Comparison of ENCODE assay signal across 14 cellular contexts in the genomic region with DNA sequence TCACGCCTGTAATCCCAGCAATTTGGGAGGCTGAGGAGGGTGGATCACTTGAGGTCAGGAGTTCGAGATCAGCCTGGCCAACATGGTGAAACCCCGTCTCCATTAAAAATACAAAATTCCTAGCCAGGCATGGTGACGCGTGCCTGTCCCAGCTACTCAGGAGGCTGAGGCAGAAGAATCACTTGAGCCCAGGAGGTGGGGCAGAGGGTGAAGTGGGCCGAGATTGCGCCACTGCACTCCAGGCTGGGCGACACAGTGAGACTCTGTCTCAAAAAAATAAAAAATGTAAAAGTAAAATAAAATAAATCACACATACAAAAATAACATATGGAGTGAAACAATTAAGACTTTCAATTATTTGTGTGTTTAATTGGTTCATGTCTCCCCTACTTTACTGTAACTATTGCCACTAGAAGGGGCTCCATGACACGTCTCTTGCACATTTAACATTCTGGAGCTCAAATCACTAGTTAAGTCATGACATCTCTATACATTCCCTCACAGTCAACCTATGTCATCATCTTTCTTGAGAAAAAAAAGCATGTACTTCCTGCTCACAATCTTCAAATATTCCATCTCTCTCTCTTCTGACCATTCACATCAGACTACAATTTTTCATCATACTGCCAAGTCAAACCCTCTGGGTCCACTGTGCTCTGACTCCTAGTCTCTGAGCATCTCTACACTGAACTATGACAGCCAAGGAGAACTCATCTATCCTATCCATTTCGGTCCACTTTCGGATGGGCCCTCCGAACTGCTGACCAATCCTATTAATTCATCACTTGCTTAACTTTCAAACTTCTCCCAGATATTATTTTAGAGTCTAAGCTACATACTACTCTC. TPM values are rescaled to one million over a fixed set of nuclear protein-coding genes. Genes with fewer than 3 reads are reported as not detected.
DNase-seq lines count a peak whose midpoint lies in the region; ATAC-seq and TF ChIP-seq lines count a peak whose summit lies in the region.
"Had no signal": no experiment of that assay in that cellular context is flagged by ENCODE, and none has a peak within 500 bp of the region (broad histone marks: within the 10 kb centered on the region; RNA-seq: fewer than 3 reads in every experiment).

No MANE protein-coding gene starts in this region.

- H3K27me3 ChIP-seq in H9 (ENCODE audit: insufficient read depth, low read length) (no peaks in the 10 kb centered on the region), osteoblast (ENCODE audit: insufficient read depth, low read length) (no peaks in the 10 kb centered on the region)
- H3K27me3 ChIP-seq: heart right ventricle had no signal

- H3K27ac ChIP-seq in H9 (ENCODE audit: insufficient read length, low read depth, low read length) (no peak overlapping the region), osteoblast (ENCODE audit: low read depth, low read length) (peak overlapping the region; percentile 53)
- H3K27ac ChIP-seq: WERI-Rb-1 had no signal

- H2AFZ ChIP-seq in H9 (ENCODE audit: low read length) (no peak overlapping the region), osteoblast (ENCODE audit: low read length) (no peak overlapping the region)

- peak overlapping the region; percentile 24 for H3K27ac Mint-ChIP-seq in T-helper 2 cell treated with Interferon-gamma antibody and Interleukin-4, amounts not matched to agents 5 μg/mL and 100 μg/mL, for 36 hours
- peak overlapping the region in 2 of 3 experiments; percentile 2 to 7; a peak in 3 of 7 replicates for H3K27ac Mint-ChIP-seq in H9

- no peak overlapping the region for H2AK5ac ChIP-seq in H9 (ENCODE audit: insufficient read length, low read length)

- H3K4me2 ChIP-seq in H9 (ENCODE audit: insufficient read depth, insufficient read length, low read length) (no peak overlapping the region), osteoblast (ENCODE audit: insufficient read depth, low read length) (no peak overlapping the region)

- H4K5ac ChIP-seq in H9 (ENCODE audit: insufficient read length, low read depth, low read length) = no peak overlapping the region

- no peak overlapping the region for H2BK120ac ChIP-seq in H9 (ENCODE audit: low read depth, low read length, poor library complexity, severe bottlenecking)

- ATAC-seq in GM19397 (IDR thresholded peaks at IDR 0.05; ENCODE audit: unreplicated experiment) = no peak

- H2BK12ac ChIP-seq in H9 (ENCODE audit: insufficient read length, low read depth, low read length) = no peak overlapping the region

- H3K79me1 ChIP-seq in H9 (ENCODE audit: insufficient read depth, low read depth, low read length, poor library complexity, severe bottlenecking) = peaks cover 3% of the 10 kb centered on the region

- no peak overlapping the region for H3K56ac ChIP-seq in H9 (ENCODE audit: insufficient read length, low read depth, low read length)

- TF ChIP-seq CTCF in H9 (conservative IDR thresholded peaks at IDR 0.05) = no peak
- no peak for TF ChIP-seq CTCF in cardiac fibroblast (IDR thresholded peaks at IDR 0.05; ENCODE audit: low read depth, low read length)
- TF ChIP-seq CTCF in osteoblast (IDR thresholded peaks at IDR 0.05; ENCODE audit: extremely low read depth, low read depth, low read length) = no peak

- H3K27me3 Mint-ChIP-seq in T-helper 2 cell treated with Interferon-gamma antibody and Interleukin-4, amounts not matched to agents 5 μg/mL and 100 μg/mL, for 36 hours (ENCODE audit: low read depth) = no peaks in the 10 kb centered on the region
- no peaks in the 10 kb centered on the region for H3K27me3 Mint-ChIP-seq in H9 (ENCODE audit: low read depth)
- H3K27me3 Mint-ChIP-seq: brain had no signal

- H3K4ac ChIP-seq in H9 (ENCODE audit: low read depth, low read length) = no peak overlapping the region

- H3K4me3 Mint-ChIP-seq in T-helper 2 cell treated with Interferon-gamma antibody and Interleukin-4, amounts not matched to agents 5 μg/mL and 100 μg/mL, for 36 hours = no peak overlapping the region
- H3K4me3 Mint-ChIP-seq in H9 = no peak overlapping the region
- H3K4me3 Mint-ChIP-seq: activated naive CD4-positive, alpha-beta T cell treated with anti-CD3 and anti-CD28 coated beads for 36 hours; brain had no signal

- no peak overlapping the region for H2BK20ac ChIP-seq in H9 (ENCODE audit: low read depth, low read length, poor library complexity, severe bottlenecking)

- H3K4me3 ChIP-seq in cardiac fibroblast (replicated peaks in 1 of 2; ENCODE audit: low read depth in 2 of 2, low read length in 2 of 2) (no peak overlapping the region), osteoblast (ENCODE audit: insufficient read depth, low read length) (no peak overlapping the region)
- H3K4me3 ChIP-seq: heart right ventricle had no signal

- no peak overlapping the region for H3K9ac ChIP-seq in H9 (ENCODE audit: extremely low read depth, insufficient read length, low read length)

- no peak overlapping the region for H3K14ac ChIP-seq in H9 (ENCODE audit: insufficient read depth, low read length)

- no peaks in the 10 kb centered on the region for H3K23me2 ChIP-seq in H9 (ENCODE audit: insufficient read length, low read depth, low read length, poor library complexity, severe bottlenecking)

- DNase-seq in T-helper 2 cell treated with Interferon-gamma antibody and Interleukin-4, amounts not matched to agents 5 μg/mL and 100 μg/mL, for 36 hours (ENCODE audit: low spot score) = no peak
- DNase-seq in T-helper 2 cell (no peak), H9 (no peak), cardiac fibroblast (ENCODE audit: low read depth in 2 of 2) (peak; percentile 24 to 53), osteoblast (ENCODE audit: insufficient read length, low spot score, missing footprints) (no peak), NCI-H2029 (lab: John Stamatoyannopoulos, UW) (no peak), HCEC 1CT (no peak)
- DNase-seq: heart right ventricle, NCI-H2107, NCI-H774, WERI-Rb-1 had no signal

- no peak overlapping the region for H4K8ac ChIP-seq in H9 (replicated peaks; ENCODE audit: insufficient read length, low read depth, low read length)

- H3K79me2 ChIP-seq in H9 (ENCODE audit: insufficient read depth, low read length) (peaks cover 3% of the 10 kb centered on the region; the same call in 1 of the 2 replicates), osteoblast (ENCODE audit: insufficient read depth, low read length) (peaks cover 99% of the 10 kb centered on the region)

- no peak overlapping the region for H3T11ph ChIP-seq in H9 (ENCODE audit: low read length)

- H3K36me3 Mint-ChIP-seq in T-helper 2 cell treated with Interferon-gamma antibody and Interleukin-4, amounts not matched to agents 5 μg/mL and 100 μg/mL, for 36 hours (ENCODE audit: low read depth) = peaks cover 12% of the 10 kb centered on the region
- H3K36me3 Mint-ChIP-seq in H9 (ENCODE audit: insufficient read depth in 1 of 3, low read depth in 3 of 3) = peaks cover 2 to 13% (median 10%) of the 10 kb centered on the region in 3 experiments; a peak in 5 of 7 replicates

- WGBS in H9 (ENCODE audit: extremely low coverage, insufficient read length, low lambda C conversion rate) = no CpG with 5 or more reads among the region's 12 CpGs

- H3K9me3 Mint-ChIP-seq in T-helper 2 cell treated with Interferon-gamma antibody and Interleukin-4, amounts not matched to agents 5 μg/mL and 100 μg/mL, for 36 hours = no peaks in the 10 kb centered on the region
- no peaks in the 10 kb centered on the region for H3K9me3 Mint-ChIP-seq in H9
- H3K9me3 Mint-ChIP-seq: activated naive CD4-positive, alpha-beta T cell treated with anti-CD3 and anti-CD28 coated beads for 36 hours had no signal

- H2BK5ac ChIP-seq in H9 (ENCODE audit: insufficient read length, low read length) = no peak overlapping the region

- no peak overlapping the region for H4K91ac ChIP-seq in H9 (ENCODE audit: insufficient read length, low read depth, low read length)

- H2BK15ac ChIP-seq in H9 (ENCODE audit: low read depth, low read length) = no peak overlapping the region

- H3K18ac ChIP-seq in H9 (ENCODE audit: insufficient read length, low read depth, low read length) = no peak overlapping the region

- H3K4me1 ChIP-seq in H9 (ENCODE audit: insufficient read depth, low read length) = no peaks in the 10 kb centered on the region
- H3K4me1 ChIP-seq in osteoblast (ENCODE audit: insufficient read depth, low read length) = peaks cover 42% of the 10 kb centered on the region

- H4K20me1 ChIP-seq in H9 (ENCODE audit: control insufficient read depth, insufficient read depth, insufficient read length) (no peaks in the 10 kb centered on the region), osteoblast (ENCODE audit: insufficient read depth, low read length) (peaks cover 71% of the 10 kb centered on the region)

- H3K9me3 ChIP-seq in H9 (ENCODE audit: control insufficient read depth, low read depth, low read length) = no peaks in the 10 kb centered on the region
- no peaks in the 10 kb centered on the region for H3K9me3 ChIP-seq in osteoblast (ENCODE audit: low read depth, low read length)
- H3K9me3 ChIP-seq: heart right ventricle had no signal

- H3K23ac ChIP-seq in H9 (ENCODE audit: insufficient read length, low read depth, low read length) = no peak overlapping the region

- H3K4me1 Mint-ChIP-seq in T-helper 2 cell treated with Interferon-gamma antibody and Interleukin-4, amounts not matched to agents 5 μg/mL and 100 μg/mL, for 36 hours (ENCODE audit: low read depth) = peaks cover 41% of the 10 kb centered on the region
- peaks cover 13 to 20% of the 10 kb centered on the region in 2 experiments for H3K4me1 Mint-ChIP-seq in H9

- peaks cover 14% of the 10 kb centered on the region for H3K36me3 ChIP-seq in osteoblast (ENCODE audit: insufficient read depth, low read length)
- H3K36me3 ChIP-seq: heart right ventricle had no signal

RNA-seq across cellular contexts. Expression of a gene that starts 6.7 kb away (rescaled TPM):
- total RNA-seq in H9 (2021) (75.8 and 84.4 TPM in 2 replicates), osteoblast (53.9 and 64.4 TPM in 2 replicates)

RNA-seq across cellular contexts. Expression of a gene that starts 56.9 kb away (rescaled TPM):
- total RNA-seq in H9 (2021) (61.4 and 63.0 TPM in 2 replicates), osteoblast (34.0 and 36.2 TPM in 2 replicates)

Comparison
In these comparisons a context has a peak if more than half of its experiments do, and no peak if none do; other contexts are left out.
1. DNase-seq: peak in cardiac fibroblast (2 of 2); none in T-helper 2 cell treated with Interferon-gamma antibody and Interleukin-4, amounts not matched to agents 5 μg/mL and 100 μg/mL, for 36 hours (single experiment), T-helper 2 cell (0 of 5), H9 (single experiment), osteoblast (single experiment), NCI-H2029 (single experiment) and HCEC 1CT (single experiment).